8 cellular contexts compared by ENCODE assay signal in the genomic region with DNA sequence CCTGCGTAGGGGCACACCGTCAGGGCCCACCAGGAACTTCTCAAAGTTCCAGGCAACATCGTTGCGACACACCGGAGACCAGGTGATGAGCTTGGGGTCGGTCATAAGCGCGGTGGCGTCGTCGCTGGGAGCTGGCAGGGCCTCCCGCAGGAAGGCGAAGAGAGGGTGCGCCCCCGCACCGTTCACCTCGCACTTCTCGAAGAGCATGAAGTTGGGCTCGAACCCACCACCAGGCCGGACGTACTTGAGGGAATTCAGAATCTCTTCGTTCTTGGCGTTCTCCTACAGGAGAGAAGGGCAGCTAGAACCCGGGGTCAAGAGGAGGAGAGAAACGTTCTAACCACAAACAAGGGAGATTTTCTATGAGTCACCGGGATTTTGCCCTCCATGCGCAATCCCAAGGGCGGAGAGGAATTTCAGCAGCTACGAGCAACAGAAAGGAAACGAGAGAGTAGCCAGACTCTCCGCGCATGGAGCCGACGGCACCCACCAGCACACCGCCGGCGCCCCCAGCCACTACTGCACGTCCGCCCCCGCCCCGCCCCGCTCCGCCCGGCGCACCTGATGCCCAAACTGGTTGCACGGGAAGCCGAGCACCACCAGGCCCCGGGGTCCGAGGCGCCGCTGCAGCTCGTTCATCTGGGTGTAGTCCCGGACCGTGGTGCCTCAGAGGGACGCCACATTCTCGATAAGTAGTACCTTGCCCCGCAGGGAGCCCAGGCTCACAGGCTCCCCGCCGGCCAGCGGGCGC. TPM values are rescaled to one million over a fixed set of nuclear protein-coding genes. Genes with fewer than 3 reads are reported as not detected.
DNase-seq lines count a peak whose midpoint lies in the region; ATAC-seq and TF ChIP-seq lines count a peak whose summit lies in the region.

No MANE protein-coding gene starts in this region.

- TF ChIP-seq CTCF in GM12875 (IDR thresholded peaks at IDR 0.05; ENCODE audit: borderline replicate concordance, insufficient read depth, low read depth, low read length) (no peak), SK-N-SH (IDR thresholded peaks at IDR 0.05) (no peak), GM10248 (IDR thresholded peaks at IDR 0.05; ENCODE audit: control extremely low read depth, extremely low read depth, low read depth, missing control alignments) (no peak)

- no peaks in the 10 kb centered on the region for H4K20me1 ChIP-seq in SK-N-SH (ENCODE audit: insufficient read depth)

- peaks cover 51% of the 10 kb centered on the region for H3F3A ChIP-seq in SK-N-SH (replicated peaks; ENCODE audit: insufficient read depth)

- TF ChIP-seq EP300 in SK-N-SH (IDR thresholded peaks at IDR 0.05; ENCODE audit: borderline replicate concordance in 1 of 2, low read depth in 1 of 2, low read length in 1 of 2) = no peak

- H2AFZ ChIP-seq in SK-N-SH (ENCODE audit: low read depth) = no peak overlapping the region

- H3K4me1 ChIP-seq in SK-N-SH (ENCODE audit: control insufficient read depth in 1 of 2, insufficient read depth in 2 of 2, low read depth in 1 of 2, low read length in 1 of 2) (peaks cover 20 to 25% of the 10 kb centered on the region in 2 experiments; a peak in 3 of 4 replicates), adipocyte (ENCODE audit: control insufficient read depth, insufficient read depth, low read length) (peaks cover 44% of the 10 kb centered on the region), rectal smooth muscle tissue (ENCODE audit: control insufficient read depth, insufficient read depth, low read length) (no peaks in the 10 kb centered on the region)

- H3K9ac ChIP-seq in SK-N-SH (peak overlapping the region; percentile 92), adipocyte (ENCODE audit: low read length) (peak overlapping the region; percentile 95), rectal smooth muscle tissue (ENCODE audit: low read length) (peak overlapping the region; percentile 61)

- TF ChIP-seq RAD21 in SK-N-SH (IDR thresholded peaks at IDR 0.05; ENCODE audit: low read length) = no peak

- peak; percentile 61 for DNase-seq in SK-N-SH
- peak; percentile 93 for DNase-seq in adipocyte (ENCODE audit: low read depth)
- DNase-seq in left cardiac atrium = peak; percentile 64
- DNase-seq in GM10248 (ENCODE audit: extremely low spot score) = no peak
- no peak for DNase-seq in OCI-M2 (lab: John Stamatoyannopoulos, UW; ENCODE audit: unreplicated experiment)

- H3K36me3 ChIP-seq in SK-N-SH (replicated peaks in 1 of 2; ENCODE audit: control insufficient read depth in 1 of 2, insufficient read depth in 2 of 2, low read length in 1 of 2) = peaks cover 22 to 58% of the 10 kb centered on the region in 2 experiments
- peaks cover 47% of the 10 kb centered on the region for H3K36me3 ChIP-seq in adipocyte (ENCODE audit: control insufficient read depth, insufficient read depth, low read length, severe bottlenecking)
- H3K36me3 ChIP-seq in rectal smooth muscle tissue (ENCODE audit: control insufficient read depth, insufficient read depth, low read length) = peaks cover 25% of the 10 kb centered on the region

- H3K79me2 ChIP-seq in SK-N-SH (ENCODE audit: insufficient read depth) = peaks cover 46% of the 10 kb centered on the region

- H3K9me3 ChIP-seq in SK-N-SH (no peaks in the 10 kb centered on the region), adipocyte (ENCODE audit: control insufficient read depth, low read length) (no peaks in the 10 kb centered on the region)

- H3K27me3 ChIP-seq in SK-N-SH (ENCODE audit: insufficient read depth) = no peaks in the 10 kb centered on the region
- no peaks in the 10 kb centered on the region for H3K27me3 ChIP-seq in adipocyte (replicated peaks; ENCODE audit: control insufficient read depth, insufficient read depth, low read length)
- H3K27me3 ChIP-seq in rectal smooth muscle tissue (ENCODE audit: control insufficient read depth, insufficient read depth, low read length) = no peaks in the 10 kb centered on the region

- CTCF ChIA-PET in SK-N-SH (lab: Yijun Ruan, JAX) = interaction anchor here (0.7 to 1.7 kb wide), 5 partner anchors 8 to 263 kb away, joined by 3 to 5 read pairs (median 4); a partner anchor contains a TSS
- CTCF ChIA-PET in GM10248 (lab: Yijun Ruan, JAX) = interaction anchor here (0.9 to 1.2 kb wide), 4 partner anchors 9 to 263 kb away, joined by 3 to 4 read pairs (median 3); a partner anchor contains a TSS

- H3K27ac ChIP-seq in SK-N-SH (ENCODE audit: low read depth in 2 of 2, low read length in 1 of 2) = peak overlapping the region; percentile 89 to 97
- H3K27ac ChIP-seq in rectal smooth muscle tissue (ENCODE audit: low read depth, low read length) = peak overlapping the region; percentile 87

- peak overlapping the region; percentile 89 for H3K4me2 ChIP-seq in SK-N-SH

- no peaks in the 10 kb centered on the region for H3K9me2 ChIP-seq in SK-N-SH

- intact Hi-C loops in left cardiac atrium (cut with DNase I) = loop anchor here in 1 of 2 donors (10.0 kb wide), 1 partner anchor 57 kb away; a partner anchor contains a TSS

- peak overlapping the region; percentile 65 for H3K4me3 ChIP-seq in GM12875 (ENCODE audit: low read depth, low read length)
- peak overlapping the region; percentile 57 to 80 for H3K4me3 ChIP-seq in SK-N-SH (ENCODE audit: low read depth in 2 of 2, low read length in 1 of 2)
- peak overlapping the region; percentile 94 for H3K4me3 ChIP-seq in adipocyte (ENCODE audit: low read length)
- H3K4me3 ChIP-seq in rectal smooth muscle tissue (ENCODE audit: low read length) = peak overlapping the region; percentile 89

- POLR2A ChIA-PET in SK-N-SH (lab: Yijun Ruan, JAX) = interaction anchor here (0.7 to 1.6 kb wide), 3 partner anchors 18 to 337 kb away, joined by 3 read pairs; a partner anchor contains a TSS
- POLR2A ChIA-PET in GM10248 (lab: Yijun Ruan, JAX) = interaction anchor here (0.6 to 3.1 kb wide), 4 partner anchors 13 to 479 kb away, joined by 3 to 22 read pairs (median 8); a partner anchor contains a TSS

- WGBS in SK-N-SH (ENCODE audit: low lambda C conversion rate) = 18% methylated on average over 26 of the region's 61 CpGs

- ATAC-seq in HG02938 (IDR thresholded peaks at IDR 0.05; ENCODE audit: unreplicated experiment) (peak; percentile 24), left cardiac atrium (peak; percentile 49 to 64)

TF ChIP-seq in SK-N-SH, 30 proteins besides CTCF, POLR2A, EP300 and RAD21:
- TF ChIP-seq FOXM1 (IDR thresholded peaks at IDR 0.05; ENCODE audit: low read depth) = no peak
- 0 out of 2 replicates have a peak, but pooled peaks have one; percentile 31 for TF ChIP-seq FOSL2 (IDR thresholded peaks at IDR 0.05; ENCODE audit: borderline replicate concordance, low read depth)

RNA-seq across cellular contexts. Expression of a gene that starts 0.5 kb away (rescaled TPM):
- 661 and 815 TPM in 2 replicates for polyA plus RNA-seq in SK-N-SH (2012; rRNA removed)
- polyA plus RNA-seq in SK-N-SH (2012; cell fraction: cytosol; rRNA removed) = 391 and 496 TPM in 2 replicates
- 254 and 446 TPM in 2 replicates for polyA plus RNA-seq in SK-N-SH (2012; cell fraction: nucleus; rRNA removed)
- total RNA-seq in left cardiac atrium = 100 to 1,000 TPM; 230 to 235 TPM

RNA-seq across cellular contexts. Expression of a gene that starts 17.8 kb away (rescaled TPM):
- polyA plus RNA-seq in SK-N-SH (2012; rRNA removed) = 33.2 and 45.6 TPM in 2 replicates
- 25.0 and 29.3 TPM in 2 replicates for polyA plus RNA-seq in SK-N-SH (2012; cell fraction: cytosol; rRNA removed)
- polyA plus RNA-seq in SK-N-SH (2012; cell fraction: nucleus; rRNA removed) = 93.9 and 124 TPM in 2 replicates
- 10 to 100 TPM; 37.1 to 45.5 TPM for total RNA-seq in left cardiac atrium

RNA-seq across cellular contexts. Expression of a gene that starts 54.1 kb away (rescaled TPM):
- polyA plus RNA-seq in SK-N-SH (2012; rRNA removed) = 221 and 312 TPM in 2 replicates
- polyA plus RNA-seq in SK-N-SH (2012; cell fraction: cytosol; rRNA removed) = 300 and 334 TPM in 2 replicates
- polyA plus RNA-seq in SK-N-SH (2012; cell fraction: nucleus; rRNA removed) = 174 and 183 TPM in 2 replicates
- 100 to 1,000 TPM; 311 to 334 TPM for total RNA-seq in left cardiac atrium

RNA-seq across cellular contexts. Expression of a gene that starts 54.6 kb away (rescaled TPM):
- polyA plus RNA-seq in SK-N-SH (2012; rRNA removed) = 42.1 and 57.5 TPM in 2 replicates
- polyA plus RNA-seq in SK-N-SH (2012; cell fraction: cytosol; rRNA removed) = 37.9 and 47.3 TPM in 2 replicates
- 26.5 and 29.9 TPM in 2 replicates for polyA plus RNA-seq in SK-N-SH (2012; cell fraction: nucleus; rRNA removed)
- total RNA-seq in left cardiac atrium = 10 to 100 TPM; 15.2 to 19.1 TPM

Comparison
In these comparisons a context has a peak if more than half of its experiments do, and no peak if none do; other contexts are left out.
1. DNase-seq: peak in SK-N-SH (single experiment), adipocyte (single experiment) and left cardiac atrium (single experiment); none in GM10248 (single experiment) and OCI-M2 (single experiment).
2. Peak in every context shown above with its lines, with median percentiles within 50 percentile points of each other: H3K4me3 ChIP-seq and H3K9ac ChIP-seq.